Comparison of ENCODE assay signal across 18 cellular contexts in genomic region chr17:41823580-41823979, GRCh38. TPM values are rescaled to one million over a fixed set of nuclear protein-coding genes. Genes with fewer than 3 reads are reported as not detected.
DNase-seq lines count a peak whose midpoint lies in the region; ATAC-seq and TF ChIP-seq lines count a peak whose summit lies in the region.
"Had no signal": no experiment of that assay in that cellular context is flagged by ENCODE, and none has a peak within 500 bp of the region (broad histone marks: within the 10 kb centered on the region; RNA-seq: fewer than 3 reads in every experiment).

No MANE protein-coding gene starts in this region.

- H3K27me3 ChIP-seq in H9 (ENCODE audit: insufficient read depth, low read length) (no peaks in the 10 kb centered on the region), Peyer's patch (no peaks in the 10 kb centered on the region)

- no peak overlapping the region for H3K4ac ChIP-seq in H9 (ENCODE audit: low read depth, low read length)

- H3K56ac ChIP-seq in H9 (ENCODE audit: insufficient read length, low read depth, low read length): no peak overlapping the region

- H3K79me1 ChIP-seq in H9 (ENCODE audit: insufficient read depth, low read depth, low read length, poor library complexity, severe bottlenecking): no peaks in the 10 kb centered on the region

- H3K4me1 Mint-ChIP-seq in H9 (peaks cover 8 to 18% of the 10 kb centered on the region in 2 experiments; a peak in 3 of 4 replicates), WTC11 (peaks cover 8% of the 10 kb centered on the region; the same call in 1 of the 2 replicates), neural crest cell (peaks cover 24% of the 10 kb centered on the region)

- H3K27ac ChIP-seq in H9 (ENCODE audit: insufficient read length, low read depth, low read length): no peak overlapping the region
- H3K27ac ChIP-seq in Peyer's patch: no peak overlapping the region
- H3K27ac ChIP-seq: C4-2B had no signal

- H2AK5ac ChIP-seq in H9 (ENCODE audit: insufficient read length, low read length): no peak overlapping the region

- H3K27ac Mint-ChIP-seq in H9 (peak overlapping the region; percentile 45 to 72 (median 64); a peak in 4 of 7 replicates), WTC11 (peak overlapping the region; percentile 41; the same call in 1 of the 2 replicates), neural crest cell (ENCODE audit: unreplicated experiment) (peak overlapping the region; percentile 43)

- H3K4me1 ChIP-seq in H9 (ENCODE audit: insufficient read depth, low read length) (no peaks in the 10 kb centered on the region), Peyer's patch (no peaks in the 10 kb centered on the region)

- no peak overlapping the region for H3K4me2 ChIP-seq in H9 (ENCODE audit: insufficient read depth, insufficient read length, low read length)

- no peak overlapping the region for H3K9ac ChIP-seq in H9 (ENCODE audit: extremely low read depth, insufficient read length, low read length)

- H3K9me3 Mint-ChIP-seq in H9: no peaks in the 10 kb centered on the region
- no peaks in the 10 kb centered on the region for H3K9me3 Mint-ChIP-seq in WTC11
- H3K9me3 Mint-ChIP-seq in neural crest cell: no peaks in the 10 kb centered on the region

- H3K27me3 Mint-ChIP-seq in H9 (ENCODE audit: low read depth): no peaks in the 10 kb centered on the region
- H3K27me3 Mint-ChIP-seq in WTC11 (ENCODE audit: low read depth): no peaks in the 10 kb centered on the region; the same call in 1 of the 2 replicates
- no peaks in the 10 kb centered on the region for H3K27me3 Mint-ChIP-seq in neural crest cell (ENCODE audit: low read depth)

- no peaks in the 10 kb centered on the region for H3K23me2 ChIP-seq in H9 (ENCODE audit: insufficient read length, low read depth, low read length, poor library complexity, severe bottlenecking)

- TF ChIP-seq POLR2A in Peyer's patch (IDR thresholded peaks at IDR 0.05): no peak

- H2BK120ac ChIP-seq in H9 (ENCODE audit: low read depth, low read length, poor library complexity, severe bottlenecking): no peak overlapping the region

- H3K36me3 ChIP-seq in Peyer's patch: peaks cover 0 to 2% (median 0%) of the 10 kb centered on the region in 3 donors

- no peaks in the 10 kb centered on the region for H3K79me2 ChIP-seq in H9 (ENCODE audit: insufficient read depth, low read length)

- H3K18ac ChIP-seq in H9 (ENCODE audit: insufficient read length, low read depth, low read length): no peak overlapping the region

- DNase-seq in EH (ENCODE audit: low read depth): peak; percentile 18
- DNase-seq in H9: no peak
- DNase-seq in WTC11 (ENCODE audit: low spot score): no peak
- DNase-seq in neural crest cell (ENCODE audit: low read depth, low spot score): no peak
- no peak for DNase-seq in Peyer's patch
- no peak for DNase-seq in activated T-cell treated with anti-CD3 and anti-CD28 coated beads for 4 hours
- DNase-seq: AML-193, DMS79, MM.1S, NCI-H1092, NCI-H146, NCI-H2029 treated with DMSO at 0.1 percent for 48 hours, NCI-H446 treated with DMSO at 0.1 percent for 48 hours, NCI-H69 had no signal

- no peak overlapping the region for H4K8ac ChIP-seq in H9 (replicated peaks; ENCODE audit: insufficient read length, low read depth, low read length)

- no peak overlapping the region; a peak in 1 of 5 replicates for H3K4me3 Mint-ChIP-seq in H9
- no peak overlapping the region for H3K4me3 Mint-ChIP-seq in WTC11
- peak overlapping the region; percentile 34 for H3K4me3 Mint-ChIP-seq in neural crest cell

- no CpG with 5 or more reads among the region's 7 CpGs for WGBS in H9 (ENCODE audit: extremely low coverage, insufficient read length, low lambda C conversion rate)

- ATAC-seq in WTC11 (no peak), HG03095 (IDR thresholded peaks at IDR 0.05; ENCODE audit: unreplicated experiment) (no peak)

- H3K14ac ChIP-seq in H9 (ENCODE audit: insufficient read depth, low read length): no peak overlapping the region

- CTCF ChIA-PET in WTC11 (lab: Charles Lee): interaction anchor here (1.2 to 2.4 kb wide), 3 partner anchors 13 to 37 kb away, joined by 3 to 11 read pairs (median 6); partner anchors contain the start of gene JUP

- TF ChIP-seq CTCF in H9 (conservative IDR thresholded peaks at IDR 0.05) (no peak), WTC11 (IDR thresholded peaks at IDR 0.05) (no peak), neural crest cell (conservative IDR thresholded peaks at IDR 0.05) (no peak), Peyer's patch (IDR thresholded peaks at IDR 0.05) (no peak)

- no peak overlapping the region for H2BK15ac ChIP-seq in H9 (ENCODE audit: low read depth, low read length)

- POLR2A ChIA-PET in WTC11 (lab: Charles Lee): interaction anchor here (0.6 kb wide), 1 partner anchor 86 kb away, joined by 3 read pairs; no protein-coding TSS in a partner anchor

- H3K23ac ChIP-seq in H9 (ENCODE audit: insufficient read length, low read depth, low read length): no peak overlapping the region

- H4K20me1 ChIP-seq in H9 (ENCODE audit: control insufficient read depth, insufficient read depth, insufficient read length): no peaks in the 10 kb centered on the region

- no peak overlapping the region for H3T11ph ChIP-seq in H9 (ENCODE audit: low read length)

- H3K36me3 Mint-ChIP-seq in H9 (ENCODE audit: insufficient read depth in 1 of 3, low read depth in 3 of 3): peaks cover 17 to 57% (median 48%) of the 10 kb centered on the region in 3 experiments; a peak in 6 of 7 replicates
- peaks cover 24% of the 10 kb centered on the region for H3K36me3 Mint-ChIP-seq in WTC11
- H3K36me3 Mint-ChIP-seq in neural crest cell (ENCODE audit: low read depth): no peaks in the 10 kb centered on the region

- H2BK5ac ChIP-seq in H9 (ENCODE audit: insufficient read length, low read length): no peak overlapping the region

- H2BK12ac ChIP-seq in H9 (ENCODE audit: insufficient read length, low read depth, low read length): no peak overlapping the region

- H4K5ac ChIP-seq in H9 (ENCODE audit: insufficient read length, low read depth, low read length): no peak overlapping the region

- no peak overlapping the region for H4K91ac ChIP-seq in H9 (ENCODE audit: insufficient read length, low read depth, low read length)

- no peak overlapping the region for H2AFZ ChIP-seq in H9 (ENCODE audit: low read length)

- H2BK20ac ChIP-seq in H9 (ENCODE audit: low read depth, low read length, poor library complexity, severe bottlenecking): no peak overlapping the region

- H3K9me3 ChIP-seq in H9 (ENCODE audit: control insufficient read depth, low read depth, low read length): no peaks in the 10 kb centered on the region
- H3K9me3 ChIP-seq in Peyer's patch: no peaks in the 10 kb centered on the region

- no peak overlapping the region for H3K4me3 ChIP-seq in Peyer's patch

TF ChIP-seq in WTC11, 78 proteins besides CTCF, POLR2A, EP300 and RAD21 (continues in another document):
- TF ChIP-seq ZNF317 (CRISPR knock-in tag; IDR thresholded peaks at IDR 0.05; ENCODE audit: borderline replicate concordance, low read depth): no peak
- no peak for TF ChIP-seq GABPB1 (CRISPR knock-in tag; IDR thresholded peaks at IDR 0.05)
- peak; percentile 26; the same call in 1 of the 2 replicates for TF ChIP-seq ZNF532 (CRISPR knock-in tag; IDR thresholded peaks at IDR 0.05; ENCODE audit: borderline replicate concordance)

RNA-seq across cellular contexts. Expression of gene FKBP10, which starts 10.8 kb away (rescaled TPM):
- 166 TPM in 2 replicates for total RNA-seq in H9 (2021)
- 227 to 243 TPM (median 232 TPM) in 3 replicates for total RNA-seq in WTC11 (2021)
- total RNA-seq in neural crest cell: 259 and 262 TPM in 2 replicates
- 100 to 1,000 TPM in 1 of 4 donors, 10 to 100 TPM in 2, 1 to 10 TPM in 1; 7.2 to 130 (median 11.2) TPM for total RNA-seq in Peyer's patch

RNA-seq across cellular contexts. Expression of gene P3H4, which starts 11.8 kb away (rescaled TPM):
- total RNA-seq in H9 (2021) (22.9 and 24.0 TPM in 2 replicates), WTC11 (2021) (32.1 to 34.6 TPM (median 33.5 TPM) in 3 replicates), neural crest cell (40.3 and 42.3 TPM in 2 replicates), Peyer's patch (10 to 100 TPM in 3 of 4 donors, 1 to 10 TPM in 1; 9.5 to 23.1 (median 18.0) TPM)

RNA-seq across cellular contexts. Expression of gene NT5C3B, which starts 12.5 kb away (rescaled TPM):
- 66.2 and 76.1 TPM in 2 replicates for total RNA-seq in H9 (2021)
- 58.1 to 62.9 TPM (median 59.4 TPM) in 3 replicates for total RNA-seq in WTC11 (2021)
- total RNA-seq in neural crest cell: 120 and 123 TPM in 2 replicates
- total RNA-seq in Peyer's patch: 10 to 100 TPM in 3 of 4 donors, 1 to 10 TPM in 1; 5.8 to 40.4 (median 20.1) TPM

RNA-seq across cellular contexts. Expression of gene KLHL10, which starts 14.0 kb away (rescaled TPM):
- total RNA-seq in H9 (2021): 0.22 and 0.46 TPM in 2 replicates
- total RNA-seq in WTC11 (2021): 0.14 to 0.35 TPM (median 0.14 TPM) in 3 replicates
- total RNA-seq in neural crest cell: not detected in 2 replicates
- total RNA-seq in Peyer's patch: not detected
- total RNA-seq: LHCN-M2, SK-MEL-5 had no signal

RNA-seq across cellular contexts. Expression of gene JUP, which starts 37.1 kb away (rescaled TPM):
- total RNA-seq in H9 (2021): 87.9 and 90.1 TPM in 2 replicates
- 93.5 to 103 TPM (median 100 TPM) in 3 replicates for total RNA-seq in WTC11 (2021)
- total RNA-seq in neural crest cell: 20.6 and 23.5 TPM in 2 replicates
- total RNA-seq in Peyer's patch: 100 to 1,000 TPM; 229 to 585 (median 505) TPM
- total RNA-seq: LHCN-M2 had no signal
